In the genomic region with DNA sequence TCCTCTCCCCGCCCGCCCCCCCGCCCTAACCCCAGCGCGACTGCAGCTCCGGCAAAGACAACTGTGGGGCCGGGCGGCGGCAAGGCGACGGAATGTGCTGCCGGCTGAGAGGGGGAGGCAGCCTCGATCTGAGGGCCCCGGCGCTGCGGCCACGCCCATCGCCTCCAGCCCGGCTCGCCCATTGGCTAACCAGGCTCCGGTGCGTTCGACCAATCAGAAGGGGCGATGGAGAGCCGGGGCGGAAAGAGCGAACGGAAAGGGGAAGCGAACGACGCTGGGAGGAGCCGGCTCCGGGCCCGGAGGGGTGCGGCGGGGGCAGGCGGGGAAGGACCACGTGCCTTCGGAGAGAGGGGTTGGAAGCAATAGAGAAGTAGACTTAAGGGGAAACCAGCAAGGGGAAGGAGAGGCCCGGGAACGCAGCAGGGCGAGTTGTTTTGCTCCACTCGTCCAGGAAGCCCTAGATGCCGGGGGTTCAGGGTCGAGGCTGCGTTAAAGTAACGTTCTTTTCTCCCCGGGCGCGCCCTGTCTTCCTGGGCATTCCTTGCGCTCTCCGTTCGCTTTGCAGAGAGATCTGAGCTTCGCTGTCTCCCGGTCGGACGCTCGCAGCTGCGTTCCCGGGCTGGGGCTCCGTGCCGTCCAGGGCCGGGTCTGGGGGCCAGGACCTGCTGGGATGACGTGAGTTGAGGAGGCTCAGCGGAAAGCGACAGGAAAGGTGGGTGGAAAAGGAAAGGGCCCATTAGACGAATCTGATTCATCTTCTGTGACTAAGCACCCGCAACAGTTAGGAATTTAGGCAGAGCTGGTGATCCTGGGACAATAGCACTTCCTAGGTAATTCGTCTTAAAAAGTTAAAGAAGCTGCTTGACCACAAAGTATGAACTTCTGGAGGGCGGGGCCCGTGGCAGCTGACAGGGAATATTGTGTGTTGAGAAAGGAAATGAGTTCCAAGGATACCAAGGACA, we compare ENCODE assay signal across 8 cellular contexts. TPM values are rescaled to one million over a fixed set of nuclear protein-coding genes. Genes with fewer than 3 reads are reported as not detected.
A peak's percentile ranks its signal among the peaks of the same experiment; 100 is the strongest.
DNase-seq lines count a peak whose midpoint lies in the region; ATAC-seq, FAIRE-seq and TF ChIP-seq lines count a peak whose summit lies in the region.

TSS of gene KPNA4 (minus strand) at position 130 of the 962 bp plus-strand sequence. CDS start 289 bp downstream, outside the sequence.

- 0% methylated on average over 52 to 70 of the region's 71 CpGs for WGBS in psoas muscle, 3 donors

- intact Hi-C loops in left ventricle myocardium superior (cut with micrococcal nuclease) (no loop called here), psoas muscle (cut with DNase I) (no loop called here)

- DNase-seq in NCI-H187 (lab: John Stamatoyannopoulos, UW) (peak; percentile 93 to 96), T-helper 2 cell (peak; percentile 91 to 98 (median 96)), left ventricle myocardium superior (peak; percentile 99), psoas muscle (peak; percentile 98 to 99), urothelium cell line (ENCODE audit: low spot score) (peak; percentile 95)

- ATAC-seq in GM18498 (IDR thresholded peaks at IDR 0.05; ENCODE audit: unreplicated experiment) (peak; percentile 94), HG02938 (IDR thresholded peaks at IDR 0.05; ENCODE audit: unreplicated experiment) (peak; percentile 88), left ventricle myocardium superior (peak; percentile 97), psoas muscle (peak; percentile 95 to 96 (median 96))

- H3K9me3 ChIP-seq in psoas muscle = no peaks in the 10 kb centered on the region

- FAIRE-seq in urothelium cell line (lab: Jason Lieb, UNC) = peak; percentile 63

- no peak for TF ChIP-seq CTCF in psoas muscle (IDR thresholded peaks at IDR 0.05)

- H3K27me3 ChIP-seq in psoas muscle (ENCODE audit: insufficient read depth in 3 of 3, low read length in 2 of 3) = no peaks in the 10 kb centered on the region

- H3K27ac ChIP-seq in angular gyrus (ENCODE audit: low read depth, low read length) (peak within 1 kb of the TSS; percentile 74), psoas muscle (peak within 1 kb of the TSS; percentile 99)

- peaks cover 0 to 18% of the 10 kb centered on the region in 2 donors for H3K36me3 ChIP-seq in psoas muscle (ENCODE audit: insufficient read depth in 1 of 2, low read depth in 1 of 2)

- H3K4me3 ChIP-seq in psoas muscle = peak within 1 kb of the TSS; percentile 93

- peaks cover 54% of the 10 kb centered on the region for H3K4me1 ChIP-seq in psoas muscle

RNA-seq across cellular contexts. Expression of gene KPNA4, which starts in this region (rescaled TPM):
- total RNA-seq in left ventricle myocardium superior = 139 TPM
- 100 to 1,000 TPM; 197 to 236 (median 203) TPM for total RNA-seq in psoas muscle
- polyA plus RNA-seq in psoas muscle = 100 to 1,000 TPM in 1 of 3 donors, 10 to 100 TPM in 2; 48.5 to 124 (median 60.9) TPM

Comparison
In these comparisons a context has a peak if more than half of its experiments do, and no peak if none do; other contexts are left out.
1. Peak in every context shown above with its lines: DNase-seq, ATAC-seq, H3K4me3 ChIP-seq and H3K27ac ChIP-seq.